Comparison of ENCODE assay signal across 16 cellular contexts in genomic region chr5:119361723-119362122, GRCh38. TPM values are rescaled to one million over a fixed set of nuclear protein-coding genes. Genes with fewer than 3 reads are reported as not detected.
DNase-seq lines count a peak whose midpoint lies in the region; ATAC-seq and TF ChIP-seq lines count a peak whose summit lies in the region.
"Had no signal": no experiment of that assay in that cellular context is flagged by ENCODE, and none has a peak within 500 bp of the region (broad histone marks: within the 10 kb centered on the region; RNA-seq: fewer than 3 reads in every experiment).

No MANE protein-coding gene starts in this region.

- H3K4me1 ChIP-seq in mesenchymal stem cell (ENCODE audit: control insufficient read depth, insufficient read depth, low read depth, low read length): peaks cover 10% of the 10 kb centered on the region

- H3K27me3 Mint-ChIP-seq in activated naive CD4-positive, alpha-beta T cell treated with anti-CD3 and anti-CD28 coated beads for 36 hours (ENCODE audit: low read depth): no peaks in the 10 kb centered on the region
- H3K27me3 Mint-ChIP-seq in activated T-helper 2 cell treated with anti-CD3 and anti-CD28 coated beads, Interferon-gamma antibody, Interleukin-2, Interleukin-4, amounts not matched to agents 10 μg/mL and 5 μg/mL and 100 μg/mL, durations not matched to agents 14 hours and 24 hours and 36 hours (ENCODE audit: low read depth): no peaks in the 10 kb centered on the region
- H3K27me3 Mint-ChIP-seq in type B pancreatic cell: peaks cover 8% of the 10 kb centered on the region

- H3K14ac ChIP-seq in mesenchymal stem cell (ENCODE audit: low read length in 2 of 2): no peak overlapping the region

- CTCF ChIA-PET in activated naive CD4-positive, alpha-beta T cell treated with anti-CD3 and anti-CD28 coated beads for 36 hours (lab: Charles Lee): interaction anchor here (1.0 to 2.5 kb wide), 10 partner anchors 9 to 59 kb away, joined by 3 to 12 read pairs (median 4); no protein-coding TSS in a partner anchor

- H3K27ac ChIP-seq in mesenchymal stem cell (ENCODE audit: low read length, poor library complexity, severe bottlenecking): no peak overlapping the region
- H3K27ac ChIP-seq: neural progenitor cell had no signal

- H2BK15ac ChIP-seq in mesenchymal stem cell (ENCODE audit: low read depth, poor library complexity, severe bottlenecking): no peak overlapping the region

- peaks cover 0 to 5% of the 10 kb centered on the region in 2 experiments for H3K36me3 ChIP-seq in mesenchymal stem cell (ENCODE audit: control insufficient read depth in 1 of 2, insufficient read depth in 2 of 2, low read depth in 1 of 2, low read length in 2 of 2)
- H3K36me3 ChIP-seq: neural progenitor cell had no signal

- peaks cover 84% of the 10 kb centered on the region for H3K36me3 Mint-ChIP-seq in activated naive CD4-positive, alpha-beta T cell treated with anti-CD3 and anti-CD28 coated beads for 36 hours (ENCODE audit: low read depth)
- H3K36me3 Mint-ChIP-seq in activated T-helper 2 cell treated with anti-CD3 and anti-CD28 coated beads, Interferon-gamma antibody, Interleukin-2, Interleukin-4, amounts not matched to agents 10 μg/mL and 5 μg/mL and 100 μg/mL, durations not matched to agents 14 hours and 24 hours and 36 hours (ENCODE audit: low read depth): peaks cover 92% of the 10 kb centered on the region
- peaks cover 3% of the 10 kb centered on the region for H3K36me3 Mint-ChIP-seq in type B pancreatic cell
- H3K36me3 Mint-ChIP-seq: neural progenitor cell had no signal

- H2AFZ ChIP-seq in mesenchymal stem cell (ENCODE audit: low read depth, low read length): no peak overlapping the region
- H2AFZ ChIP-seq: neural progenitor cell had no signal

- H3K18ac ChIP-seq in mesenchymal stem cell (ENCODE audit: low read depth in 1 of 2, low read length in 2 of 2): peak overlapping the region in 1 of 2 experiments; percentile 64

- no peak overlapping the region for H3K4me2 ChIP-seq in mesenchymal stem cell (ENCODE audit: low read length, poor library complexity, severe bottlenecking)
- H3K4me2 ChIP-seq: neural progenitor cell had no signal

- H3K9me3 Mint-ChIP-seq in activated naive CD4-positive, alpha-beta T cell treated with anti-CD3 and anti-CD28 coated beads for 36 hours: no peaks in the 10 kb centered on the region
- peaks cover 4% of the 10 kb centered on the region for H3K9me3 Mint-ChIP-seq in activated T-helper 2 cell treated with anti-CD3 and anti-CD28 coated beads, Interferon-gamma antibody, Interleukin-2, Interleukin-4, amounts not matched to agents 10 μg/mL and 5 μg/mL and 100 μg/mL, durations not matched to agents 14 hours and 24 hours and 36 hours
- no peaks in the 10 kb centered on the region for H3K9me3 Mint-ChIP-seq in type B pancreatic cell
- H3K9me3 Mint-ChIP-seq: neural progenitor cell had no signal

- peak overlapping the region; percentile 98 for H3K27ac Mint-ChIP-seq in activated naive CD4-positive, alpha-beta T cell treated with anti-CD3 and anti-CD28 coated beads for 36 hours
- peak overlapping the region; percentile 45 for H3K27ac Mint-ChIP-seq in activated T-helper 2 cell treated with anti-CD3 and anti-CD28 coated beads, Interferon-gamma antibody, Interleukin-2, Interleukin-4, amounts not matched to agents 10 μg/mL and 5 μg/mL and 100 μg/mL, durations not matched to agents 14 hours and 24 hours and 36 hours
- H3K27ac Mint-ChIP-seq in type B pancreatic cell: peak overlapping the region; percentile 33
- H3K27ac Mint-ChIP-seq: neural progenitor cell had no signal

- H3K4ac ChIP-seq in mesenchymal stem cell (ENCODE audit: low read depth in 1 of 2, low read length in 2 of 2): no peak overlapping the region

- peak overlapping the region in 1 of 2 experiments; percentile 23 for H2BK12ac ChIP-seq in mesenchymal stem cell (ENCODE audit: low read length in 2 of 2)

- TF ChIP-seq CTCF in type B pancreatic cell (conservative IDR thresholded peaks at IDR 0.05): no peak

- H3K9me3 ChIP-seq in mesenchymal stem cell (ENCODE audit: control insufficient read depth, low read length): no peaks in the 10 kb centered on the region

- no peak overlapping the region for H3K9ac ChIP-seq in mesenchymal stem cell (ENCODE audit: low read length)
- H3K9ac ChIP-seq: neural progenitor cell had no signal

- H2BK5ac ChIP-seq in mesenchymal stem cell (ENCODE audit: low read depth, low read length, poor library complexity, severe bottlenecking): no peak overlapping the region

- no peak overlapping the region for H4K91ac ChIP-seq in mesenchymal stem cell (ENCODE audit: low read length)

- H2AK5ac ChIP-seq in mesenchymal stem cell (ENCODE audit: low read length, severe bottlenecking): peak overlapping the region; percentile 86

- ATAC-seq in HG03108 (IDR thresholded peaks at IDR 0.05; ENCODE audit: unreplicated experiment): no peak
- ATAC-seq: left ventricle myocardium superior, Panc1 had no signal

- DNase-seq in activated naive CD4-positive, alpha-beta T cell treated with anti-CD3 and anti-CD28 coated beads for 36 hours: no peak
- DNase-seq in activated naive CD4-positive, alpha-beta T cell treated with anti-CD3 and anti-CD28 coated beads, Interleukin-2, amount 50 U/mL, for 16 hours: no peak
- DNase-seq in activated T-helper 2 cell treated with anti-CD3 and anti-CD28 coated beads, Interferon-gamma antibody, Interleukin-2, Interleukin-4, amounts not matched to agents 10 μg/mL and 5 μg/mL and 100 μg/mL, durations not matched to agents 14 hours and 24 hours and 36 hours (ENCODE audit: low spot score): no peak
- DNase-seq in mesenchymal stem cell (no peak), type B pancreatic cell (ENCODE audit: extremely low spot score, unreplicated experiment) (no peak), NCI-H2227 treated with DMSO at 0.1 percent for 48 hours (lab: John Stamatoyannopoulos, UW) (no peak), T1000 (lab: John Stamatoyannopoulos, UW) (no peak)
- DNase-seq: GOT3, KBM-7, left ventricle myocardium superior, NCI-H1436, NCI-H510A treated with DMSO at 0.1 percent for 48 hours, SW 1271 had no signal

- WGBS in mesenchymal stem cell: 92% methylated on average over 1 of the region's 1 CpG

- intact Hi-C loops in activated naive CD4-positive, alpha-beta T cell treated with anti-CD3 and anti-CD28 coated beads for 36 hours (cut with micrococcal nuclease): no loop called here
- intact Hi-C loops in activated T-helper 2 cell treated with anti-CD3 and anti-CD28 coated beads, Interferon-gamma antibody, Interleukin-2, Interleukin-4, amounts not matched to agents 10 μg/mL and 5 μg/mL and 100 μg/mL, durations not matched to agents 14 hours and 24 hours and 36 hours (cut with micrococcal nuclease): no loop called here

- H3K4me3 Mint-ChIP-seq in activated naive CD4-positive, alpha-beta T cell treated with anti-CD3 and anti-CD28 coated beads for 36 hours: peak overlapping the region; percentile 47
- H3K4me3 Mint-ChIP-seq in activated T-helper 2 cell treated with anti-CD3 and anti-CD28 coated beads, Interferon-gamma antibody, Interleukin-2, Interleukin-4, amounts not matched to agents 10 μg/mL and 5 μg/mL and 100 μg/mL, durations not matched to agents 14 hours and 24 hours and 36 hours (ENCODE audit: low read depth): peak overlapping the region; percentile 1
- no peak overlapping the region for H3K4me3 Mint-ChIP-seq in type B pancreatic cell
- H3K4me3 Mint-ChIP-seq: neural progenitor cell had no signal

- H3K79me1 ChIP-seq in mesenchymal stem cell (replicated peaks; ENCODE audit: low read length, poor library complexity, severe bottlenecking): peaks cover 17% of the 10 kb centered on the region

- H3K27me3 ChIP-seq in mesenchymal stem cell (ENCODE audit: control insufficient read depth in 1 of 2, insufficient read depth in 1 of 2, low read length in 2 of 2): no peaks in the 10 kb centered on the region

- peak overlapping the region; percentile 30 for H4K8ac ChIP-seq in mesenchymal stem cell (ENCODE audit: low read length)

- H3K23ac ChIP-seq in mesenchymal stem cell (ENCODE audit: low read length in 2 of 2): no peak overlapping the region

- no peak overlapping the region for H3K4me3 ChIP-seq in mesenchymal stem cell (ENCODE audit: insufficient read depth in 1 of 2, low read depth in 1 of 2, low read length in 2 of 2)
- H3K4me3 ChIP-seq: neural progenitor cell had no signal

- no peak overlapping the region for H2BK120ac ChIP-seq in mesenchymal stem cell (ENCODE audit: low read depth, low read length)

- peaks cover 89% of the 10 kb centered on the region for H3K4me1 Mint-ChIP-seq in activated naive CD4-positive, alpha-beta T cell treated with anti-CD3 and anti-CD28 coated beads for 36 hours (ENCODE audit: low read depth)
- peaks cover 89% of the 10 kb centered on the region for H3K4me1 Mint-ChIP-seq in activated T-helper 2 cell treated with anti-CD3 and anti-CD28 coated beads, Interferon-gamma antibody, Interleukin-2, Interleukin-4, amounts not matched to agents 10 μg/mL and 5 μg/mL and 100 μg/mL, durations not matched to agents 14 hours and 24 hours and 36 hours (ENCODE audit: low read depth)
- H3K4me1 Mint-ChIP-seq in type B pancreatic cell (ENCODE audit: unreplicated experiment): peaks cover 51% of the 10 kb centered on the region

RNA-seq across cellular contexts. Expression of gene TNFAIP8, which starts 5.9 kb away (rescaled TPM):
- 100 to 1,000 TPM; 141 to 142 TPM for total RNA-seq in activated naive CD4-positive, alpha-beta T cell treated with anti-CD3 and anti-CD28 coated beads for 36 hours
- 112 and 117 TPM in 2 replicates for total RNA-seq in activated T-helper 2 cell treated with anti-CD3 and anti-CD28 coated beads, Interferon-gamma antibody, Interleukin-2, Interleukin-4, amounts not matched to agents 10 μg/mL and 5 μg/mL and 100 μg/mL, durations not matched to agents 14 hours and 24 hours and 36 hours
- polyA plus RNA-seq in mesenchymal stem cell (2013, experiment 1 of 2): 14.4 TPM
- 15.0 TPM for polyA plus RNA-seq in mesenchymal stem cell (2013, experiment 2 of 2)
- 11.8 and 17.3 TPM in 2 replicates for total RNA-seq in type B pancreatic cell (ENCODE audit: low replicate concordance)

Comparison
In these comparisons a context has a peak if more than half of its experiments do, and no peak if none do; other contexts are left out.
1. H3K27ac Mint-ChIP-seq: peak in every context shown above with its lines; median percentile 98 in activated naive CD4-positive, alpha-beta T cell treated with anti-CD3 and anti-CD28 coated beads for 36 hours; 45 in activated T-helper 2 cell treated with anti-CD3 and anti-CD28 coated beads, Interferon-gamma antibody, Interleukin-2, Interleukin-4, amounts not matched to agents 10 μg/mL and 5 μg/mL and 100 μg/mL, durations not matched to agents 14 hours and 24 hours and 36 hours; 33 in type B pancreatic cell.